Comparison of ENCODE assay signal across 26 cellular contexts in the genomic region with DNA sequence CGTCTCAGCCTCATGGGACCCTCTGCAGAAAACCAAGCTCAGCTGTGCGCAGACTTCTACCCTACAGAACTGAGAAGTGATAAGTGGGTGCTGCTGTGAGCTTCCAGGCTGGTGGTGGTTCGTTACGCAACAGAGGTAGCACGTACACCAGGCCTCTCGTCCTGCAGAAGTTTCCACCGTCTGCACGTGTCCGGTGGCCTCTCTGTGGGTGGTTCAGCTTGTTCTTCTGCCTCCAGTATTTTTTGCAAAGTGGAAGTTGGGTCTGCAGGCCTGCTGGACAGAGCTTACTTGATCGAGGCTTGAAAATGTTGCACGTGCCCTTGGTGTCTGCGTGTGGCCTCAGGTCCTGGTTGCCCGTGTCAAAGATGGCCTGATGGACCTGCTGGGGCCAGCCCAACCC. TPM values are rescaled to one million over a fixed set of nuclear protein-coding genes. Genes with fewer than 3 reads are reported as not detected.
DNase-seq lines count a peak whose midpoint lies in the region; ATAC-seq, FAIRE-seq and TF ChIP-seq lines count a peak whose summit lies in the region.
"Had no signal": no experiment of that assay in that cellular context is flagged by ENCODE, and none has a peak within 500 bp of the region (broad histone marks: within the 10 kb centered on the region; RNA-seq: fewer than 3 reads in every experiment).

No MANE protein-coding gene starts in this region.

- no peak for DNase-seq in HepG2 (ENCODE audit: low spot score)
- DNase-seq in right lobe of liver, result no peak
- peak; percentile 73 for DNase-seq in MV-4-11 (lab: John Stamatoyannopoulos, UW)
- DNase-seq in midbrain (lab: John Stamatoyannopoulos, UW), result no peak
- DNase-seq in SJCRH30, result no peak
- no peak for DNase-seq in NCI-H774 (lab: John Stamatoyannopoulos, UW)
- DNase-seq: Calu3, DMS79 treated with DMSO at 0.1 percent for 48 hours, MM.1S, NCI-H1105 treated with DMSO at 0.1 percent for 48 hours, NCI-H146, NCI-H1930, NCI-H2107, NCI-H446, NCI-H526, SW 1271 had no signal

- no peaks in the 10 kb centered on the region for H3K79me2 ChIP-seq in HepG2 (ENCODE audit: insufficient read depth, low read length)

- peaks cover 4% of the 10 kb centered on the region; the same call in 1 of the 2 replicates for H4K20me1 ChIP-seq in HepG2 (ENCODE audit: insufficient read depth, low read length)

- WGBS in HepG2 (ENCODE audit: low lambda C conversion rate), result 38% methylated on average over 6 of the region's 13 CpGs
- 73% methylated on average over 5 of the region's 13 CpGs for WGBS in right lobe of liver (ENCODE audit: insufficient coverage, low coverage, low lambda C conversion rate, missing lambda C conversion rate)

- peaks cover 8% of the 10 kb centered on the region for H3K9me3 ChIP-seq in HepG2 (ENCODE audit: low read length)
- H3K9me3 ChIP-seq in right lobe of liver, result no peaks in the 10 kb centered on the region
- peaks cover 3% of the 10 kb centered on the region for H3K9me3 ChIP-seq in SJCRH30 (replicated peaks)

- no peak overlapping the region for H3K9ac ChIP-seq in HepG2 (ENCODE audit: insufficient read depth, low read depth, low read length)
- H3K9ac ChIP-seq: KMS-11 had no signal

- H2AFZ ChIP-seq in HepG2 (ENCODE audit: low read length), result no peak overlapping the region

- no peak overlapping the region for H3K4me2 ChIP-seq in HepG2 (ENCODE audit: low read depth, low read length)
- H3K4me2 ChIP-seq: KMS-11 had no signal

- CTCF ChIA-PET in HepG2 (lab: Yijun Ruan, JAX; ENCODE audit: low intra/inter-chr PET ratio, low total read pairs), result interaction anchor here (1.3 kb wide), 1 partner anchor 126 kb away, joined by 3 read pairs; no protein-coding TSS in a partner anchor

- H3K27me3 ChIP-seq in HepG2 (ENCODE audit: control insufficient read depth in 1 of 2, insufficient read depth in 2 of 2, low read length in 2 of 2) (peaks cover 6 to 40% of the 10 kb centered on the region in 2 experiments; a peak in 4 of 5 replicates), right lobe of liver (no peaks in the 10 kb centered on the region), SJCRH30 (no peaks in the 10 kb centered on the region)

- TF ChIP-seq EP300 in HepG2 (IDR thresholded peaks at IDR 0.05; ENCODE audit: low read depth in 2 of 2, low read length in 2 of 2), result no peak
- TF ChIP-seq EP300 in HepG2 (CRISPR knock-in tag; IDR thresholded peaks at IDR 0.05; ENCODE audit: borderline replicate concordance), result no peak

- H3K36me3 ChIP-seq in HepG2 (replicated peaks in 1 of 2; ENCODE audit: control insufficient read depth in 1 of 2, insufficient read depth in 2 of 2, low read length in 2 of 2), result no peaks in the 10 kb centered on the region
- H3K36me3 ChIP-seq in right lobe of liver, result no peaks in the 10 kb centered on the region
- no peaks in the 10 kb centered on the region for H3K36me3 ChIP-seq in SJCRH30

- in situ Hi-C loops in HepG2 (cut with HindIII; ENCODE audit: extremely low pct_ligation_motif_present, low pct_unique_long_range_greater_than_20kb), result no loop called here

- POLR2A ChIA-PET in HepG2 (lab: Yijun Ruan, JAX), result no interaction called here

- no peak for FAIRE-seq in HepG2 (lab: Jason Lieb, UNC)
- FAIRE-seq: GM12892, GM19239, H54, RCC 7860 had no signal

- no peak overlapping the region for H3K4me3 ChIP-seq in HepG2 (replicated peaks in 1 of 3; ENCODE audit: insufficient read depth in 1 of 3, low read depth in 2 of 3, low read length in 3 of 3)
- no peak overlapping the region for H3K4me3 ChIP-seq in right lobe of liver
- H3K4me3 ChIP-seq in SJCRH30, result no peak overlapping the region

- H3K27ac ChIP-seq in HepG2 (ENCODE audit: extremely low read length, insufficient read depth, low read length), result no peak overlapping the region
- no peak overlapping the region for H3K27ac ChIP-seq in right lobe of liver
- H3K27ac ChIP-seq in angular gyrus (ENCODE audit: low read depth, low read length), result peak overlapping the region; percentile 57
- no peak overlapping the region for H3K27ac ChIP-seq in SJCRH30
- H3K27ac ChIP-seq: KMS-11 had no signal

- no TSS peak for BruUV-seq in HepG2 (replicated peaks; lab: Mats Ljungman, UMichigan)

- no peak for TF ChIP-seq RAD21 in HepG2 (CRISPR knock-in tag; IDR thresholded peaks at IDR 0.05)

- TF ChIP-seq CTCF in HepG2 (CRISPR knock-in tag; IDR thresholded peaks at IDR 0.05), result no peak
- no peak for TF ChIP-seq CTCF in right lobe of liver (IDR thresholded peaks at IDR 0.05)

- no peaks in the 10 kb centered on the region for H3K4me1 ChIP-seq in HepG2 (ENCODE audit: insufficient read depth, low read length)
- no peaks in the 10 kb centered on the region for H3K4me1 ChIP-seq in right lobe of liver
- H3K4me1 ChIP-seq in SJCRH30, result no peaks in the 10 kb centered on the region

- intact Hi-C loops in HepG2 (cut with micrococcal nuclease; ENCODE audit: unreplicated experiment) (no loop called here), right lobe of liver (cut with DNase I) (no loop called here)

- ATAC-seq in HepG2, result no peak
- ATAC-seq in right lobe of liver, result no peak
- no peak for ATAC-seq in HG02981 (IDR thresholded peaks at IDR 0.05; ENCODE audit: unreplicated experiment)

- TF ChIP-seq POLR2A in HepG2 (IDR thresholded peaks at IDR 0.05; ENCODE audit: insufficient read depth in 1 of 2, low read depth in 2 of 2, low read length in 2 of 2), result no peak
- TF ChIP-seq POLR2A in right lobe of liver (IDR thresholded peaks at IDR 0.05), result no peak

TF ChIP-seq in HepG2, 621 proteins besides CTCF, POLR2A, EP300 and RAD21 (continues in another document):
- TF ChIP-seq CEBPB (IDR thresholded peaks at IDR 0.05; ENCODE audit: borderline replicate concordance, low read depth, low read length) (peak; percentile 54; the same call in 1 of the 2 replicates), NFYB (CRISPR knock-in tag; IDR thresholded peaks at IDR 0.05) (no peak)

RNA-seq across cellular contexts. Expression of gene KCNT1, which starts 27.5 kb away (rescaled TPM):
- total RNA-seq in HepG2 (2016; rRNA removed; fragmentation: Illumina TruSeq; extraction: Trizol) (not detected in 2 replicates), right lobe of liver (not detected)
- total RNA-seq in HepG2 (2016; cell fraction: cytosol; rRNA removed; fragmentation: Illumina TruSeq; extraction: Trizol; ENCODE audit: low read depth), result not detected in 2 replicates
- total RNA-seq in HepG2 (2016; cell fraction: insoluble cytoplasmic fraction; rRNA removed; fragmentation: Illumina TruSeq; extraction: Trizol), result not detected in 2 replicates
- not detected in 2 replicates for total RNA-seq in HepG2 (2016; cell fraction: membrane; rRNA removed; fragmentation: Illumina TruSeq; extraction: Trizol)
- not detected in 2 replicates for total RNA-seq in HepG2 (2016; cell fraction: nucleus; rRNA removed; fragmentation: Illumina TruSeq; extraction: Trizol)
- not detected in 2 replicates for polyA plus RNA-seq in HepG2 (2011; rRNA removed)
- not detected in 2 replicates for polyA plus RNA-seq in HepG2 (2011; cell fraction: cytosol; rRNA removed)
- not detected in 2 replicates for polyA plus RNA-seq in HepG2 (2011; cell fraction: nucleus; rRNA removed)
- polyA plus RNA-seq in HepG2 (2012), result 0.04 and 0.12 TPM in 2 replicates
- polyA plus RNA-seq in HepG2 (2016; cell fraction: cytosol; fragmentation: Illumina TruSeq; extraction: Trizol; ENCODE audit: low read depth), result not detected in 2 replicates
- polyA plus RNA-seq in HepG2 (2016; cell fraction: insoluble cytoplasmic fraction; fragmentation: Illumina TruSeq; extraction: Trizol; ENCODE audit: low read depth), result not detected in 2 replicates
- polyA plus RNA-seq in HepG2 (2016; cell fraction: membrane; fragmentation: Illumina TruSeq; extraction: Trizol; ENCODE audit: low read depth), result not detected in 2 replicates
- polyA plus RNA-seq in HepG2 (2016; cell fraction: nucleus; fragmentation: Illumina TruSeq; extraction: Trizol; ENCODE audit: insufficient read depth, low read depth), result not detected in 2 replicates
- polyA minus RNA-seq in HepG2 (2011; rRNA and poly(A)+ RNA removed; ENCODE audit: low replicate concordance), result not detected in 2 replicates
- polyA minus RNA-seq in HepG2 (2011; cell fraction: cytosol; rRNA and poly(A)+ RNA removed), result not detected in 2 replicates
- polyA minus RNA-seq in HepG2 (2011; cell fraction: nucleus; rRNA and poly(A)+ RNA removed), result not detected in 2 replicates
- 0.33 and 0.51 TPM in 2 replicates for total RNA-seq in SJCRH30 (2014; rRNA removed; shearing (Covaris generic))
- total RNA-seq: A172, Calu3, HT1080 had no signal
- polyA plus RNA-seq: BJ had no signal

RNA-seq across cellular contexts. Expression of gene SOHLH1, which starts 30.2 kb away (rescaled TPM):
- total RNA-seq in HepG2 (2016; rRNA removed; fragmentation: Illumina TruSeq; extraction: Trizol), result 0.15 and 0.32 TPM in 2 replicates
- not detected in 2 replicates for total RNA-seq in HepG2 (2016; cell fraction: cytosol; rRNA removed; fragmentation: Illumina TruSeq; extraction: Trizol; ENCODE audit: low read depth)
- total RNA-seq in HepG2 (2016; cell fraction: insoluble cytoplasmic fraction; rRNA removed; fragmentation: Illumina TruSeq; extraction: Trizol), result 0.15 and 0.34 TPM in 2 replicates
- total RNA-seq in HepG2 (2016; cell fraction: membrane; rRNA removed; fragmentation: Illumina TruSeq; extraction: Trizol), result 0.12 and 0.14 TPM in 2 replicates
- total RNA-seq in HepG2 (2016; cell fraction: nucleus; rRNA removed; fragmentation: Illumina TruSeq; extraction: Trizol), result not detected in 2 replicates
- polyA plus RNA-seq in HepG2 (2011; rRNA removed), result 0.15 and 0.21 TPM in 2 replicates
- polyA plus RNA-seq in HepG2 (2011; cell fraction: cytosol; rRNA removed), result 0.28 and 0.38 TPM in 2 replicates
- polyA plus RNA-seq in HepG2 (2011; cell fraction: nucleus; rRNA removed), result 0.32 and 0.85 TPM in 2 replicates
- polyA plus RNA-seq in HepG2 (2012), result 0.19 TPM in 2 replicates
- not detected in 2 replicates for polyA plus RNA-seq in HepG2 (2016; cell fraction: cytosol; fragmentation: Illumina TruSeq; extraction: Trizol; ENCODE audit: low read depth)
- 0.16 and 0.28 TPM in 2 replicates for polyA plus RNA-seq in HepG2 (2016; cell fraction: insoluble cytoplasmic fraction; fragmentation: Illumina TruSeq; extraction: Trizol; ENCODE audit: low read depth)
- not detected in 2 replicates for polyA plus RNA-seq in HepG2 (2016; cell fraction: membrane; fragmentation: Illumina TruSeq; extraction: Trizol; ENCODE audit: low read depth)
- 0.33 and 0.70 TPM in 2 replicates for polyA plus RNA-seq in HepG2 (2016; cell fraction: nucleus; fragmentation: Illumina TruSeq; extraction: Trizol; ENCODE audit: insufficient read depth, low read depth)
- 0.30 TPM in 1 of 2 replicates, not detected in the other for polyA minus RNA-seq in HepG2 (2011; rRNA and poly(A)+ RNA removed; ENCODE audit: low replicate concordance)
- not detected in 2 replicates for polyA minus RNA-seq in HepG2 (2011; cell fraction: cytosol; rRNA and poly(A)+ RNA removed)
- polyA minus RNA-seq in HepG2 (2011; cell fraction: nucleus; rRNA and poly(A)+ RNA removed), result not detected in 2 replicates
- total RNA-seq in right lobe of liver, result not detected
- 2.1 and 2.4 TPM in 2 replicates for total RNA-seq in SJCRH30 (2014; rRNA removed; shearing (Covaris generic))
- total RNA-seq: A172, Calu3, HT1080 had no signal
- polyA plus RNA-seq: BJ had no signal
